In genomic region chr16:46915483-46916025, GRCh38 we compare ENCODE assay signal across 17 cellular contexts. TPM values are rescaled to one million over a fixed set of nuclear protein-coding genes. Genes with fewer than 3 reads are reported as not detected.
DNase-seq lines count a peak whose midpoint lies in the region; ATAC-seq and TF ChIP-seq lines count a peak whose summit lies in the region.
"Had no signal": no experiment of that assay in that cellular context is flagged by ENCODE, and none has a peak within 500 bp of the region (broad histone marks: within the 10 kb centered on the region; RNA-seq: fewer than 3 reads in every experiment).

No MANE protein-coding gene starts in this region.

- 0 out of 2 replicates have a peak, but pooled peaks cover 1% of the 10 kb centered on the region for H3F3A ChIP-seq in OCI-LY1 (ENCODE audit: insufficient read depth, low read length)

- CTCF ChIA-PET in mammary epithelial cell (lab: Charles Lee; ENCODE audit: low non-redundant PET) (no interaction called here), MCF 10A (lab: Yijun Ruan, JAX) (interaction anchor here (1.0 to 15.6 kb wide), 3 partner anchors 16 to 63 kb away, joined by 4 to 287 read pairs (median 13); no protein-coding TSS in a partner anchor)

- H3K9me3 Mint-ChIP-seq in MCF 10A (ENCODE audit: unreplicated experiment) (no peaks in the 10 kb centered on the region), osteocyte (ENCODE audit: unreplicated experiment) (no peaks in the 10 kb centered on the region)
- H3K9me3 Mint-ChIP-seq: CD4-positive, CD25-positive, alpha-beta regulatory T cell had no signal

- H2AFZ ChIP-seq in mammary epithelial cell (ENCODE audit: low read depth, low read length) (no peak overlapping the region), OCI-LY1 (ENCODE audit: low read length) (no peak overlapping the region)

- no peak overlapping the region for H3K4me3 ChIP-seq in mammary epithelial cell (replicated peaks in 1 of 3; ENCODE audit: insufficient read depth in 1 of 3, low read depth in 2 of 3, low read length in 3 of 3)
- peak overlapping the region; percentile 3 for H3K4me3 ChIP-seq in OCI-LY1 (ENCODE audit: low read depth, low read length, poor library complexity, severe bottlenecking)

- no peaks in the 10 kb centered on the region for H4K20me1 ChIP-seq in mammary epithelial cell (ENCODE audit: insufficient read depth, low read length)
- H4K20me1 ChIP-seq in OCI-LY1 (ENCODE audit: insufficient read depth, low read length), result no peaks in the 10 kb centered on the region

- H3K27me3 Mint-ChIP-seq in MCF 10A (ENCODE audit: insufficient read depth, unreplicated experiment) (no peaks in the 10 kb centered on the region), osteocyte (ENCODE audit: unreplicated experiment) (no peaks in the 10 kb centered on the region)
- H3K27me3 Mint-ChIP-seq: IgD-negative memory B cell had no signal

- POLR2A ChIA-PET in MCF 10A (lab: Yijun Ruan, JAX), result no interaction called here

- H3K9ac ChIP-seq in mammary epithelial cell (ENCODE audit: insufficient read depth, low read length), result no peak overlapping the region
- H3K9ac ChIP-seq in OCI-LY1 (ENCODE audit: low read length), result no peak overlapping the region; the same call in 1 of the 2 replicates

- no peaks in the 10 kb centered on the region for H3K4me1 ChIP-seq in mammary epithelial cell (ENCODE audit: insufficient read depth, low read length)
- peaks cover 100% of the 10 kb centered on the region for H3K4me1 ChIP-seq in OCI-LY1 (ENCODE audit: insufficient read depth, low read length, severe bottlenecking)

- TF ChIP-seq CTCF in mammary epithelial cell (conservative IDR thresholded peaks at IDR 0.05 in 1 of 2, IDR thresholded peaks at IDR 0.05 in 1 of 2; ENCODE audit: extremely low read depth in 1 of 2, insufficient read depth in 1 of 2, low read depth in 1 of 2, low read length in 2 of 2) (no peak), MCF 10A (IDR thresholded peaks at IDR 0.05; ENCODE audit: unreplicated experiment) (no peak), OCI-LY1 (IDR thresholded peaks at IDR 0.05; ENCODE audit: low read length) (no peak), osteocyte (IDR thresholded peaks at IDR 0.05) (no peak)

- H3K27ac Mint-ChIP-seq in MCF 10A (ENCODE audit: low read depth, unreplicated experiment) (no peak overlapping the region), osteocyte (ENCODE audit: unreplicated experiment) (no peak overlapping the region)
- H3K27ac Mint-ChIP-seq: CD4-positive, CD25-positive, alpha-beta regulatory T cell had no signal

- dilution Hi-C loops in mammary epithelial cell (cut with HindIII; ENCODE audit: low sequenced_read_pairs), result no loop called here

- H3K4me3 Mint-ChIP-seq in MCF 10A (ENCODE audit: unreplicated experiment) (no peak overlapping the region), osteocyte (ENCODE audit: unreplicated experiment) (no peak overlapping the region)
- H3K4me3 Mint-ChIP-seq: CD4-positive, CD25-positive, alpha-beta regulatory T cell had no signal

- no peaks in the 10 kb centered on the region for H3K9me3 ChIP-seq in mammary epithelial cell (replicated peaks; ENCODE audit: insufficient read depth, low read length)
- no peaks in the 10 kb centered on the region for H3K9me3 ChIP-seq in OCI-LY1 (ENCODE audit: low read length)

- WGBS in mammary epithelial cell (ENCODE audit: low coverage, missing lambda C conversion rate), result 100% methylated on average over 2 of the region's 2 CpGs

- ATAC-seq in esophagus mucosa (peak; percentile 4), HG02970 (IDR thresholded peaks at IDR 0.05; ENCODE audit: low FRiP score, unreplicated experiment) (no peak)
- ATAC-seq: PC-3 had no signal

- H3K27me3 ChIP-seq in mammary epithelial cell (ENCODE audit: insufficient read depth, low read length) (no peaks in the 10 kb centered on the region), OCI-LY1 (ENCODE audit: insufficient read depth, low read length) (no peaks in the 10 kb centered on the region)

- in situ Hi-C loops in mammary epithelial cell (cut with MboI; ENCODE audit: low sequenced_read_pairs in 2 of 2), result no loop called here

- H3K4me2 ChIP-seq in mammary epithelial cell (ENCODE audit: insufficient read depth, low read depth, low read length), result no peak overlapping the region
- no peak overlapping the region for H3K4me2 ChIP-seq in OCI-LY1 (ENCODE audit: low read length)

- H3K9me2 ChIP-seq in OCI-LY1 (ENCODE audit: low read depth, low read length), result no peaks in the 10 kb centered on the region

- no peak overlapping the region for H3K27ac ChIP-seq in mammary epithelial cell (ENCODE audit: insufficient read depth, low read depth, low read length)
- peak overlapping the region; percentile 98 for H3K27ac ChIP-seq in OCI-LY1 (ENCODE audit: low read depth, low read length, poor library complexity, severe bottlenecking)

- H3K4me1 Mint-ChIP-seq in MCF 10A (ENCODE audit: insufficient read depth, unreplicated experiment) (no peaks in the 10 kb centered on the region), osteocyte (ENCODE audit: unreplicated experiment) (no peaks in the 10 kb centered on the region)

- no peaks in the 10 kb centered on the region for H3K79me2 ChIP-seq in mammary epithelial cell (ENCODE audit: insufficient read depth, low read length)
- no peaks in the 10 kb centered on the region for H3K79me2 ChIP-seq in OCI-LY1 (ENCODE audit: insufficient read depth, low read length)

- BruUV-seq in mammary epithelial cell (replicated peaks; lab: Mats Ljungman, UMichigan) (TSS peak; percentile 15), MCF 10A (replicated peaks; lab: Mats Ljungman, UMichigan) (no TSS peak)

- no peak for DNase-seq in mammary epithelial cell
- no peak for DNase-seq in MCF 10A (ENCODE audit: unreplicated experiment)
- no peak for DNase-seq in NCI-H1105 (lab: John Stamatoyannopoulos, UW)
- DNase-seq in DMS53 (lab: John Stamatoyannopoulos, UW), result no peak
- no peak for DNase-seq in osteocyte (ENCODE audit: extremely low spot score, unreplicated experiment)
- DNase-seq: Calu3; CD4-positive, CD25-positive, alpha-beta regulatory T cell; DMS79; H7; NCI-H2107; NCI-H226; NCI-H69; PC-3 had no signal

- intact Hi-C loops in mammary epithelial cell (cut with micrococcal nuclease), result no loop called here
- intact Hi-C loops in MCF 10A (cut with micrococcal nuclease), result no loop called here

- peaks cover 71% of the 10 kb centered on the region for H3K36me3 Mint-ChIP-seq in MCF 10A (ENCODE audit: insufficient read depth, unreplicated experiment)
- H3K36me3 Mint-ChIP-seq in osteocyte (ENCODE audit: unreplicated experiment), result peaks cover 41% of the 10 kb centered on the region
- H3K36me3 Mint-ChIP-seq: CD4-positive, CD25-positive, alpha-beta regulatory T cell had no signal

- H3K36me3 ChIP-seq in mammary epithelial cell (ENCODE audit: insufficient read depth, low read length) (peaks cover 34% of the 10 kb centered on the region), OCI-LY1 (ENCODE audit: insufficient read depth, low read length) (peaks cover 26% of the 10 kb centered on the region)

RNA-seq across cellular contexts. Expression of gene GPT2, which starts 31.4 kb away (rescaled TPM):
- 10 to 100 TPM; 59.9 to 81.5 TPM for total RNA-seq in mammary epithelial cell
- 34.8 TPM for polyA plus RNA-seq in mammary epithelial cell
- polyA minus RNA-seq in mammary epithelial cell, result 25.3 TPM
- total RNA-seq in MCF 10A (2022), result 44.7 and 60.6 TPM in 2 replicates
- total RNA-seq in esophagus mucosa, result 92.0 TPM
- 30.5 and 35.0 TPM in 2 replicates for total RNA-seq in osteocyte

RNA-seq across cellular contexts. Expression of gene DNAJA2, which starts 57.9 kb away (rescaled TPM):
- total RNA-seq in mammary epithelial cell, result 10 to 100 TPM; 64.1 to 72.0 TPM
- polyA plus RNA-seq in mammary epithelial cell, result 19.3 TPM
- polyA minus RNA-seq in mammary epithelial cell, result 54.2 TPM
- total RNA-seq in MCF 10A (2022), result 64.7 and 64.8 TPM in 2 replicates
- total RNA-seq in esophagus mucosa, result 44.6 TPM
- total RNA-seq in osteocyte, result 60.2 and 63.5 TPM in 2 replicates
